ENCODE assay signal across 19 cellular contexts in genomic region chr5:148903587-148903986, GRCh38.
"Had no signal": no experiment of that assay in that cellular context is flagged by ENCODE, and none has a peak within 500 bp of the region (broad histone marks: within the 10 kb centered on the region; RNA-seq: fewer than 3 reads in every experiment).

No MANE protein-coding gene starts in this region.

- H3K4me3 Mint-ChIP-seq: activated naive CD4-positive, alpha-beta T cell treated with anti-CD3 and anti-CD28 coated beads, Interleukin-2, amount 10 ng/mL, durations not matched to agents 7 days and 5 days; activated naive CD8-positive, alpha-beta T cell treated with anti-CD3 and anti-CD28 coated beads for 36 hours; activated T-helper 17 cell treated with anti-CD3 and anti-CD28 coated beads, Interleukin-2, amount 50 U/mL, for 72 hours; IgD-negative memory B cell had no signal

- H3K36me3 Mint-ChIP-seq: activated naive CD4-positive, alpha-beta T cell treated with anti-CD3 and anti-CD28 coated beads, Interleukin-2, amount 10 ng/mL, durations not matched to agents 7 days and 5 days; activated naive CD8-positive, alpha-beta T cell treated with anti-CD3 and anti-CD28 coated beads for 36 hours; IgD-negative memory B cell had no signal

- H3K9me3 Mint-ChIP-seq: activated naive CD4-positive, alpha-beta T cell treated with anti-CD3 and anti-CD28 coated beads, Interleukin-2, amount 10 ng/mL, durations not matched to agents 7 days and 5 days; activated naive CD8-positive, alpha-beta T cell treated with anti-CD3 and anti-CD28 coated beads for 36 hours; activated T-helper 17 cell treated with anti-CD3 and anti-CD28 coated beads, Interleukin-2, amount 50 U/mL, for 72 hours; IgD-negative memory B cell had no signal

- H3K4me3 ChIP-seq: Peyer's patch, SJCRH30 had no signal

- H3K36me3 ChIP-seq: Peyer's patch, SJCRH30 had no signal

- H3K4me1 Mint-ChIP-seq: activated naive CD4-positive, alpha-beta T cell treated with anti-CD3 and anti-CD28 coated beads, Interleukin-2, amount 10 ng/mL, durations not matched to agents 7 days and 5 days; activated T-helper 17 cell treated with anti-CD3 and anti-CD28 coated beads, Interleukin-2, amount 50 U/mL, for 72 hours had no signal

- H3K27me3 ChIP-seq: Peyer's patch, SJCRH30 had no signal

- H3K27ac ChIP-seq: Peyer's patch, RWPE1, SJCRH30 had no signal

- H3K9ac ChIP-seq: SK-N-SH had no signal

- ATAC-seq: activated T-helper 17 cell treated with anti-CD3 and anti-CD28 coated beads, Interleukin-2, amount 50 U/mL, for 72 hours had no signal

- H3K9me3 ChIP-seq: Peyer's patch, SJCRH30, SK-N-SH had no signal

- H3K4me1 ChIP-seq: Peyer's patch had no signal

- DNase-seq: activated CD4-positive, alpha-beta T cell treated with anti-CD3 and anti-CD28 coated beads for 4 hours; activated CD8-positive, alpha-beta memory T cell treated with anti-CD3 and anti-CD28 coated beads for 24 hours; activated gamma-delta T cell treated with Interleukin-2 at 50 U/mL for 16 hours; activated naive CD4-positive, alpha-beta T cell treated with anti-CD3 and anti-CD28 coated beads, Interleukin-2, amount 10 ng/mL, durations not matched to agents 7 days and 5 days; activated naive CD8-positive, alpha-beta T cell treated with anti-CD3 and anti-CD28 coated beads for 36 hours; activated T-cell treated with anti-CD3 and anti-CD28 coated beads, Interleukin-2, amount 50 U/mL, for 48 hours; KG1; NCI-H1048; NCI-H146; NCI-H187 treated with DMSO at 0.1 percent for 48 hours; NCI-H2081 treated with DMSO at 0.1 percent for 48 hours; NCI-H524; Peyer's patch; SJCRH30; SK-N-SH; T-helper 1 cell had no signal

- H3K27me3 Mint-ChIP-seq: activated naive CD4-positive, alpha-beta T cell treated with anti-CD3 and anti-CD28 coated beads, Interleukin-2, amount 10 ng/mL, durations not matched to agents 7 days and 5 days; activated naive CD8-positive, alpha-beta T cell treated with anti-CD3 and anti-CD28 coated beads for 36 hours; activated T-helper 17 cell treated with anti-CD3 and anti-CD28 coated beads, Interleukin-2, amount 50 U/mL, for 72 hours had no signal
